ENCODE assay signal across 9 cellular contexts in the genomic region with DNA sequence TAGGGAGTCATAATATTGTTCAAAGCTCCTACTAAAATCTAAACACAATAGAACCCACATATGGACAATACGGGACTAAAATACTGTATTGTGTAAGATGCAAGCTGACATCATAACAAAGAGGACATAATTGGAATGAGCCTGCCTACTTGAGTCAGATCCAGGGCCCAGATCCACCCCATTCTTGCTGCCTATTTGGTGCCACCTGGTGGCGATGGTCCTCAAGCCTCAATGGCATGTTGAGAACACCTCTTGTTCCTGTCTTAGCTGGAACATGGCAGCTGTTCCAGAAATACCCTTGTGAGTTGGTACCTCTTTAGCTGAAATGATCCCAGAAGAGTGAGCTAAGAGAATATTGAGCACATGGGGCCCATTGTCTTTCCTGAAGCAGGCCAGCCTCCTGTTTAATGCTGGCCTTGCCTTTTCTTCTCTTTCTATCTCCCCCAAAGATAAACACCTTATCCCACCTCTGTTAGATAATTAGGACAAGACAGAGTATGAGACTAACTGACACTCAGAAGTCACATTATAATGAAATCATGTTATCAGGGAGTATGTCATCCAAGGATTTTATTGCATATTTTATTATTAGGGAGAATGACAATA.
DNase-seq lines count a peak whose midpoint lies in the region; ATAC-seq and TF ChIP-seq lines count a peak whose summit lies in the region.
"Had no signal": no experiment of that assay in that cellular context is flagged by ENCODE, and none has a peak within 500 bp of the region (broad histone marks: within the 10 kb centered on the region; RNA-seq: fewer than 3 reads in every experiment).

No MANE protein-coding gene starts in this region.

- no peaks in the 10 kb centered on the region for H4K20me1 ChIP-seq in OCI-LY3 (ENCODE audit: insufficient read depth, low read length)

- no peak overlapping the region for H3K4me3 ChIP-seq in OCI-LY3 (ENCODE audit: low read length)

- no peak overlapping the region for H3K4me3 Mint-ChIP-seq in chondrocyte (ENCODE audit: unreplicated experiment)
- H3K4me3 Mint-ChIP-seq: activated naive CD8-positive, alpha-beta T cell had no signal

- no peaks in the 10 kb centered on the region for H3K9me3 ChIP-seq in OCI-LY3 (ENCODE audit: insufficient read depth, low read length)

- H3K27me3 ChIP-seq in OCI-LY3 (ENCODE audit: low read depth, low read length): no peaks in the 10 kb centered on the region

- H3K79me2 ChIP-seq in OCI-LY3 (ENCODE audit: low read length): no peaks in the 10 kb centered on the region

- ATAC-seq in GM21825 (IDR thresholded peaks at IDR 0.05; ENCODE audit: unreplicated experiment): peak; percentile 72

- H3K4me2 ChIP-seq in OCI-LY3 (ENCODE audit: low read length): no peak overlapping the region

- no peaks in the 10 kb centered on the region for H3K36me3 Mint-ChIP-seq in chondrocyte (ENCODE audit: low read depth)
- H3K36me3 Mint-ChIP-seq: activated naive CD8-positive, alpha-beta T cell had no signal

- no peaks in the 10 kb centered on the region for H3K9me3 Mint-ChIP-seq in chondrocyte (ENCODE audit: low read depth)

- H2AFZ ChIP-seq in OCI-LY3 (ENCODE audit: low read depth, low read length): peak overlapping the region; percentile 26; the same call in 1 of the 2 replicates

- no peak overlapping the region; the same call in 1 of the 2 replicates for H3K9ac ChIP-seq in OCI-LY3 (ENCODE audit: low read length)

- H3K4me1 ChIP-seq in OCI-LY3 (ENCODE audit: low read length): peaks cover 29% of the 10 kb centered on the region

- H3K27ac Mint-ChIP-seq in chondrocyte (ENCODE audit: unreplicated experiment): no peak overlapping the region
- H3K27ac Mint-ChIP-seq: activated naive CD8-positive, alpha-beta T cell had no signal

- TF ChIP-seq CTCF in OCI-LY3 (IDR thresholded peaks at IDR 0.05; ENCODE audit: low read depth, low read length): peak; percentile 94
- TF ChIP-seq CTCF in chondrocyte (IDR thresholded peaks at IDR 0.05): peak; percentile 76

- H3K27me3 Mint-ChIP-seq in chondrocyte (ENCODE audit: low read depth): peaks cover 5% of the 10 kb centered on the region
- H3K27me3 Mint-ChIP-seq: activated naive CD8-positive, alpha-beta T cell had no signal

- no peaks in the 10 kb centered on the region for H3K4me1 Mint-ChIP-seq in chondrocyte (ENCODE audit: low read depth)

- no peaks in the 10 kb centered on the region for H3K36me3 ChIP-seq in OCI-LY3 (replicated peaks; ENCODE audit: low read depth, low read length)

- H3K27ac ChIP-seq in OCI-LY3 (ENCODE audit: low read length): no peak overlapping the region

- DNase-seq in SKM-1 treated with dmso at 0.1 percent for 144 hours (lab: John Stamatoyannopoulos, UW; ENCODE audit: unreplicated experiment): peak; percentile 50
- DNase-seq in SKM-1 (lab: John Stamatoyannopoulos, UW; ENCODE audit: unreplicated experiment): no peak
- DNase-seq in KG1 (lab: John Stamatoyannopoulos, UW): peak; percentile 7
- no peak for DNase-seq in chondrocyte (ENCODE audit: low spot score)
- DNase-seq in mucosa of gallbladder (ENCODE audit: low spot score): peak; percentile 47
- DNase-seq in mesenteric fat pad (ENCODE audit: low spot score): no peak

Comparison
In these comparisons a context has a peak if more than half of its experiments do, and no peak if none do; other contexts are left out.
1. DNase-seq: peak in SKM-1 treated with dmso at 0.1 percent for 144 hours (single experiment), KG1 (single experiment) and mucosa of gallbladder (single experiment); none in SKM-1 (single experiment), chondrocyte (single experiment) and mesenteric fat pad (single experiment).